In genomic region chr21:43864313-43864805, GRCh38 we compare ENCODE assay signal across 8 cellular contexts. TPM values are rescaled to one million over a fixed set of nuclear protein-coding genes. Genes with fewer than 3 reads are reported as not detected.
DNase-seq lines count a peak whose midpoint lies in the region; ATAC-seq and TF ChIP-seq lines count a peak whose summit lies in the region.

No MANE protein-coding gene starts in this region.

- no peak overlapping the region for H4K5ac ChIP-seq in H9 (ENCODE audit: insufficient read length, low read depth, low read length)

- no peak overlapping the region for H3K9ac ChIP-seq in H9 (ENCODE audit: extremely low read depth, insufficient read length, low read length)

- no peak overlapping the region for H2BK15ac ChIP-seq in H9 (ENCODE audit: low read depth, low read length)

- no peak overlapping the region for H3K56ac ChIP-seq in H9 (ENCODE audit: insufficient read length, low read depth, low read length)

- H3K27ac Mint-ChIP-seq in CD14-positive monocyte (no peak overlapping the region), H9 (no peak overlapping the region)

- peak overlapping the region; percentile 36 for H3K4me2 ChIP-seq in H9 (ENCODE audit: insufficient read depth, insufficient read length, low read length)

- peaks cover 25 to 27% of the 10 kb centered on the region in 2 donors for H3K36me3 Mint-ChIP-seq in CD14-positive monocyte
- H3K36me3 Mint-ChIP-seq in H9 (ENCODE audit: insufficient read depth in 1 of 3, low read depth in 3 of 3), result 0 out of 7 replicates have a peak, but pooled peaks cover 0 to 2% (median 2%) of the 10 kb centered on the region in 3 experiments

- peaks cover 37% of the 10 kb centered on the region for H3K4me1 Mint-ChIP-seq in CD14-positive monocyte
- peaks cover 18 to 19% of the 10 kb centered on the region in 2 experiments for H3K4me1 Mint-ChIP-seq in H9

- H3K79me1 ChIP-seq in H9 (ENCODE audit: insufficient read depth, low read depth, low read length, poor library complexity, severe bottlenecking), result no peaks in the 10 kb centered on the region

- H3K4ac ChIP-seq in H9 (ENCODE audit: low read depth, low read length), result no peak overlapping the region

- H3K9me3 ChIP-seq in H9 (ENCODE audit: control insufficient read depth, low read depth, low read length) (no peaks in the 10 kb centered on the region), left lung (no peaks in the 10 kb centered on the region)

- H3K23me2 ChIP-seq in H9 (ENCODE audit: insufficient read length, low read depth, low read length, poor library complexity, severe bottlenecking), result no peaks in the 10 kb centered on the region

- H3K27me3 ChIP-seq in H9 (ENCODE audit: insufficient read depth, low read length), result no peaks in the 10 kb centered on the region
- H3K27me3 ChIP-seq in left lung, result peaks cover 0 to 6% of the 10 kb centered on the region in 2 donors

- no peak overlapping the region for H2BK12ac ChIP-seq in H9 (ENCODE audit: insufficient read length, low read depth, low read length)

- H3K4me3 Mint-ChIP-seq in CD14-positive monocyte (peak overlapping the region; percentile 30 to 34), H9 (peak overlapping the region; percentile 32 to 44; a peak in 3 of 5 replicates)

- H2BK20ac ChIP-seq in H9 (ENCODE audit: low read depth, low read length, poor library complexity, severe bottlenecking), result no peak overlapping the region

- WGBS in H9 (ENCODE audit: extremely low coverage, insufficient read length, low lambda C conversion rate), result no CpG with 5 or more reads among the region's 61 CpGs

- no peaks in the 10 kb centered on the region for H4K20me1 ChIP-seq in H9 (ENCODE audit: control insufficient read depth, insufficient read depth, insufficient read length)

- H4K8ac ChIP-seq in H9 (replicated peaks; ENCODE audit: insufficient read length, low read depth, low read length), result no peak overlapping the region

- H3K4me1 ChIP-seq in H9 (ENCODE audit: insufficient read depth, low read length), result no peaks in the 10 kb centered on the region; the same call in 1 of the 2 replicates
- peaks cover 6 to 44% of the 10 kb centered on the region in 2 donors for H3K4me1 ChIP-seq in left lung

- no peak overlapping the region for H3T11ph ChIP-seq in H9 (ENCODE audit: low read length)

- H3K9me3 Mint-ChIP-seq in CD14-positive monocyte (peaks cover 0 to 2% (median 0%) of the 10 kb centered on the region in 7 donors), H9 (no peaks in the 10 kb centered on the region)

- H3K27me3 Mint-ChIP-seq in CD14-positive monocyte (ENCODE audit: low read depth in 3 of 3) (peaks cover 5 to 18% (median 9%) of the 10 kb centered on the region in 3 donors), H9 (ENCODE audit: low read depth) (peaks cover 23% of the 10 kb centered on the region)

- no peak overlapping the region for H3K23ac ChIP-seq in H9 (ENCODE audit: insufficient read length, low read depth, low read length)

- intact Hi-C loops in CD14-positive monocyte (cut with micrococcal nuclease) (loop anchor here in 1 of 2 donors (5.0 kb wide), 1 partner anchor 52 kb away; no protein-coding TSS in a partner anchor), left lung (cut with DNase I) (no loop called here)

- H4K91ac ChIP-seq in H9 (ENCODE audit: insufficient read length, low read depth, low read length), result no peak overlapping the region

- no peak overlapping the region for H2BK5ac ChIP-seq in H9 (ENCODE audit: insufficient read length, low read length)

- H3K4me3 ChIP-seq in left lung, result peak overlapping the region; percentile 59 to 78

- H2AK5ac ChIP-seq in H9 (ENCODE audit: insufficient read length, low read length), result no peak overlapping the region

- H3K14ac ChIP-seq in H9 (ENCODE audit: insufficient read depth, low read length), result peak overlapping the region; percentile 2; the same call in 1 of the 2 replicates

- H2BK120ac ChIP-seq in H9 (ENCODE audit: low read depth, low read length, poor library complexity, severe bottlenecking), result no peak overlapping the region

- no peaks in the 10 kb centered on the region for H3K79me2 ChIP-seq in H9 (ENCODE audit: insufficient read depth, low read length)

- TF ChIP-seq CTCF in CD14-positive monocyte (IDR thresholded peaks at IDR 0.05), result no peak
- TF ChIP-seq CTCF in H9 (conservative IDR thresholded peaks at IDR 0.05), result no peak
- TF ChIP-seq CTCF in left lung (IDR thresholded peaks at IDR 0.05), result no peak

- H3K18ac ChIP-seq in H9 (ENCODE audit: insufficient read length, low read depth, low read length), result no peak overlapping the region

- DNase-seq in CD14-positive monocyte (ENCODE audit: low spot score) (no peak), H9 (peak; percentile 65), left lung (peak; percentile 59 to 89), SK-N-DZ (ENCODE audit: low spot score) (no peak), cerebellar nuclear complex (lab: John Stamatoyannopoulos, UW) (no peak)
- DNase-seq in central memory CD4-positive, alpha-beta T cell, result peak; percentile 21
- DNase-seq in stimulated activated CD8-positive, alpha-beta memory T cell treated with anti-CD3 and anti-CD28 coated beads, Interleukin-12 subunit alpha, Interleukin-12 subunit beta, amount 100 ng/mL, for 4 hours (ENCODE audit: low read depth), result peak; percentile 29

- H3K27ac ChIP-seq in H9 (ENCODE audit: insufficient read length, low read depth, low read length) (no peak overlapping the region), left lung (peak overlapping the region; percentile 65 to 81)

- ATAC-seq in SK-N-SH treated with all-trans-retinoic acid at 6 μM for 48 hours, result peak; percentile 34
- ATAC-seq in left lung, result peak; percentile 76

- H2AFZ ChIP-seq in H9 (ENCODE audit: low read length), result no peak overlapping the region

- no peaks in the 10 kb centered on the region for H3K36me3 ChIP-seq in left lung

TF ChIP-seq in SK-N-SH treated with all-trans-retinoic acid at 6 μM for 48 hours, 23 proteins besides CTCF, POLR2A, EP300 and RAD21:
- TF ChIP-seq ESRRG (CRISPR knock-in tag; IDR thresholded peaks at IDR 0.05) (no peak), TCF4 (CRISPR knock-in tag; IDR thresholded peaks at IDR 0.05; ENCODE audit: borderline replicate concordance) (no peak), CREB5 (CRISPR knock-in tag; IDR thresholded peaks at IDR 0.05; ENCODE audit: low read depth) (no peak), SNAI2 (CRISPR knock-in tag; IDR thresholded peaks at IDR 0.05) (no peak), ISL1 (CRISPR knock-in tag; IDR thresholded peaks at IDR 0.05) (no peak), TSHZ2 (CRISPR knock-in tag; IDR thresholded peaks at IDR 0.05) (0 out of 2 replicates have a peak, but pooled peaks have one; percentile 19), RARB (CRISPR knock-in tag; IDR thresholded peaks at IDR 0.05) (no peak), ZNF565 (CRISPR knock-in tag; conservative IDR thresholded peaks at IDR 0.05; ENCODE audit: low read depth) (no peak)

RNA-seq across cellular contexts. Expression of gene AGPAT3, which starts 0.7 kb away (rescaled TPM):
- 10 to 100 TPM; 24.9 to 26.2 TPM for polyA plus RNA-seq in CD14-positive monocyte
- total RNA-seq in H9 (2021), result 13.0 TPM in 2 replicates
- 100 to 1,000 TPM; 106 to 111 TPM for total RNA-seq in left lung
- polyA plus RNA-seq in SK-N-DZ (2014; cell fraction: cytosol; rRNA removed), result 9.8 and 11.2 TPM in 2 replicates
- polyA plus RNA-seq in SK-N-DZ (2014; cell fraction: nucleus; rRNA removed), result 9.4 and 14.0 TPM in 2 replicates

Comparison
In these comparisons a context has a peak if more than half of its experiments do, and no peak if none do; other contexts are left out.
1. DNase-seq: peak in H9 (single experiment), central memory CD4-positive, alpha-beta T cell (single experiment), left lung (2 of 2) and stimulated activated CD8-positive, alpha-beta memory T cell treated with anti-CD3 and anti-CD28 coated beads, Interleukin-12 subunit alpha, Interleukin-12 subunit beta, amount 100 ng/mL, for 4 hours (single experiment); none in CD14-positive monocyte (single experiment), SK-N-DZ (single experiment) and cerebellar nuclear complex (0 of 2).